ENCODE assay signal across 17 cellular contexts in the genomic region with DNA sequence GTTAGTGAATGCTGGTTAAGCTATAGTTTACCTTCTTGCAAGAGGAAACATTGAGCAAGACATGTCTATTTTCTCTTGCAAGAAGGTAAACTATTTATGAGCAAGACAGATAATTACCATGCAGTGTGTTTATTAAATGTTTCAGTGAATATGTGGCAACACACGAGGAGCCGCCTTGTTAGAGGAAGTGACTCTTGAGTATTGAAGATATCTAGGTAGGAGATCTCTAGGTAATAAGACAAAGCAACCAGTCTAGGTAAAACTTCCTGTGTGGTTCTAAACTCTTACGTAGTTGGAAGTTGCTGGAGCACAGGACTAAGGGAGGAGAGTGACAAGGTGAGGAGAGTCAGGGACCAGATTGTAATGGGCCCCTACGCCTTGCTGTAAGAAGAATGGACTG.
"Had no signal": no experiment of that assay in that cellular context is flagged by ENCODE, and none has a peak within 500 bp of the region (broad histone marks: within the 10 kb centered on the region; RNA-seq: fewer than 3 reads in every experiment).

No MANE protein-coding gene starts in this region.

- H3K4me3 Mint-ChIP-seq: activated CD8-positive, alpha-beta memory T cell treated with anti-CD3 and anti-CD28 coated beads, Interleukin-2, amount 10 ng/mL, durations not matched to agents 7 days and 5 days had no signal

- ATAC-seq: activated CD8-positive, alpha-beta memory T cell treated with anti-CD3 and anti-CD28 coated beads, Interleukin-2, amount 10 ng/mL, durations not matched to agents 7 days and 5 days; esophagus mucosa; left lobe of liver; SK-N-SH treated with all-trans-retinoic acid at 6 μM for 48 hours had no signal

- H3K9me3 ChIP-seq: adrenal gland, thyroid gland had no signal

- H3K27ac Mint-ChIP-seq: activated CD8-positive, alpha-beta memory T cell treated with anti-CD3 and anti-CD28 coated beads, Interleukin-2, amount 10 ng/mL, durations not matched to agents 7 days and 5 days had no signal

- H3K27me3 Mint-ChIP-seq: activated CD8-positive, alpha-beta memory T cell treated with anti-CD3 and anti-CD28 coated beads, Interleukin-2, amount 10 ng/mL, durations not matched to agents 7 days and 5 days; naive B cell had no signal

- DNase-seq: activated CD4-positive, alpha-beta T cell treated with anti-CD3 and anti-CD28 coated beads, Interleukin-2, amount 50 U/mL, for 1 hour; activated CD4-positive, CD25-positive, alpha-beta regulatory T cell; activated CD8-positive, alpha-beta memory T cell treated with anti-CD3 and anti-CD28 coated beads, Interleukin-2, amount 10 ng/mL, durations not matched to agents 7 days and 5 days; activated T-cell treated with anti-CD3 and anti-CD28 coated beads, Interleukin-2, amount 50 U/mL, for 1 hour; adrenal gland; islet precursor cell; mammary epithelial cell; naive B cell; stimulated activated CD4-positive, alpha-beta T cell treated with anti-CD3 and anti-CD28 coated beads, Interleukin-12 subunit alpha, Interleukin-12 subunit beta, amount 100 ng/mL, for 4 hours; stimulated activated CD4-positive, alpha-beta T cell treated with anti-CD3 and anti-CD28 coated beads, Interleukin-2, amount 100 ng/mL, for 24 hours; thyroid gland had no signal

- H3K27me3 ChIP-seq: adrenal gland, cardiac muscle cell, hepatocyte, thyroid gland had no signal

- H3K4me1 ChIP-seq: adrenal gland, parathyroid adenoma had no signal

- H3K4me3 ChIP-seq: adrenal gland, cardiac muscle cell, hepatocyte, thyroid gland had no signal

- H3K27ac ChIP-seq: adrenal gland, cardiac muscle cell, hepatocyte, parathyroid adenoma, thyroid gland had no signal

- H3K9me3 Mint-ChIP-seq: naive B cell had no signal
